13 cellular contexts compared by ENCODE assay signal in the genomic region with DNA sequence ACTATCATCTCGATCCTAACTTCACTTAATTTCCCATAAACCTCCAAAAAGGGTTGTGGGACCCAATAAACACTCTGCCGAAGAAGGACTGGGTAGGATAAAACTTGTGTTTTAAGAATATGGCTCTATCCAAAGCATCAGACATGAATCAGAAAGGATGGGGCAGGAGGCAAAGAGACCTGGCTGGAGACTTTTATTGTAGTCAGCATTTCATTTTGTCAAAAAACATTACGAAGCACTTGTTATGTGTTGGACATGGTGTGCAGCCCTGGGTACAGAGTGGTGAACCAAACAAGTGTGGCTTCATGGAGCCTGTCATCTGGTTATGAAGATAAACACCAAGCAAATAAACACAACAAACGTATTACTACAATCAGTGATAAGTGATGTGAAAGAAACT. TPM values are rescaled to one million over a fixed set of nuclear protein-coding genes. Genes with fewer than 3 reads are reported as not detected.
DNase-seq lines count a peak whose midpoint lies in the region; ATAC-seq and TF ChIP-seq lines count a peak whose summit lies in the region.
"Had no signal": no experiment of that assay in that cellular context is flagged by ENCODE, and none has a peak within 500 bp of the region (broad histone marks: within the 10 kb centered on the region; RNA-seq: fewer than 3 reads in every experiment).

No MANE protein-coding gene starts in this region.

- H3K36me3 ChIP-seq in mesodermal cell (ENCODE audit: control insufficient read depth, insufficient read depth, low read length) (no peaks in the 10 kb centered on the region), vagina (no peaks in the 10 kb centered on the region), WERI-Rb-1 (no peaks in the 10 kb centered on the region)
- H3K36me3 ChIP-seq: prostate gland had no signal

- no peaks in the 10 kb centered on the region for H3K9me3 ChIP-seq in mesodermal cell (ENCODE audit: control insufficient read depth, low read length)
- H3K9me3 ChIP-seq in vagina: no peaks in the 10 kb centered on the region
- H3K9me3 ChIP-seq in WERI-Rb-1 (ENCODE audit: severe bottlenecking): peaks cover 11% of the 10 kb centered on the region
- H3K9me3 ChIP-seq: mucosa of descending colon, prostate gland had no signal

- no peaks in the 10 kb centered on the region for H3K27me3 Mint-ChIP-seq in stimulated activated naive CD8-positive, alpha-beta T cell treated with anti-CD3 and anti-CD28 coated beads, Interleukin-15, Interleukin-2, amounts not matched to agents 100 ng/mL and 50 ng/mL, for 24 hours
- H3K27me3 Mint-ChIP-seq in activated T-cell treated with anti-CD3 and anti-CD28 coated beads, Interleukin-2, amount 50 U/mL, for 72 hours (ENCODE audit: low read depth): no peaks in the 10 kb centered on the region

- peak overlapping the region; percentile 98 for H3K27ac Mint-ChIP-seq in stimulated activated naive CD8-positive, alpha-beta T cell treated with anti-CD3 and anti-CD28 coated beads, Interleukin-15, Interleukin-2, amounts not matched to agents 100 ng/mL and 50 ng/mL, for 24 hours
- H3K27ac Mint-ChIP-seq in activated T-cell treated with anti-CD3 and anti-CD28 coated beads, Interleukin-2, amount 50 U/mL, for 72 hours: peak overlapping the region; percentile 100

- H3K36me3 Mint-ChIP-seq in stimulated activated naive CD8-positive, alpha-beta T cell treated with anti-CD3 and anti-CD28 coated beads, Interleukin-15, Interleukin-2, amounts not matched to agents 100 ng/mL and 50 ng/mL, for 24 hours (ENCODE audit: low read depth): peaks cover 24% of the 10 kb centered on the region
- peaks cover 14 to 22% of the 10 kb centered on the region in 2 donors for H3K36me3 Mint-ChIP-seq in activated T-cell treated with anti-CD3 and anti-CD28 coated beads, Interleukin-2, amount 50 U/mL, for 72 hours (ENCODE audit: insufficient read depth in 2 of 2)

- peaks cover 9% of the 10 kb centered on the region for H3K9me3 Mint-ChIP-seq in stimulated activated naive CD8-positive, alpha-beta T cell treated with anti-CD3 and anti-CD28 coated beads, Interleukin-15, Interleukin-2, amounts not matched to agents 100 ng/mL and 50 ng/mL, for 24 hours
- peaks cover 6 to 8% of the 10 kb centered on the region in 2 donors for H3K9me3 Mint-ChIP-seq in activated T-cell treated with anti-CD3 and anti-CD28 coated beads, Interleukin-2, amount 50 U/mL, for 72 hours

- TF ChIP-seq POLR2A in vagina (IDR thresholded peaks at IDR 0.05): no peak

- H3K4me1 ChIP-seq in mesodermal cell (ENCODE audit: control insufficient read depth, insufficient read depth, low read length, poor library complexity, severe bottlenecking) (peaks cover 15% of the 10 kb centered on the region), vagina (no peaks in the 10 kb centered on the region)
- H3K4me1 ChIP-seq: prostate gland had no signal

- TF ChIP-seq CTCF in vagina (IDR thresholded peaks at IDR 0.05): no peak
- TF ChIP-seq CTCF in WERI-Rb-1 (IDR thresholded peaks at IDR 0.05; ENCODE audit: low read depth, low read length): no peak

- intact Hi-C loops in vagina (cut with DNase I): no loop called here

- H3K4me3 Mint-ChIP-seq in stimulated activated naive CD8-positive, alpha-beta T cell treated with anti-CD3 and anti-CD28 coated beads, Interleukin-15, Interleukin-2, amounts not matched to agents 100 ng/mL and 50 ng/mL, for 24 hours: peak overlapping the region; percentile 70
- peak overlapping the region; percentile 72 to 96 for H3K4me3 Mint-ChIP-seq in activated T-cell treated with anti-CD3 and anti-CD28 coated beads, Interleukin-2, amount 50 U/mL, for 72 hours

- ATAC-seq in stimulated activated naive CD8-positive, alpha-beta T cell treated with anti-CD3 and anti-CD28 coated beads, Interleukin-15, Interleukin-2, amounts not matched to agents 100 U/mL and 50 U/mL, for 24 hours: no peak
- ATAC-seq in activated T-cell treated with anti-CD3 and anti-CD28 coated beads, Interleukin-2, amount 50 U/mL, for 72 hours (replicated peaks in 1 of 2): no peak
- no peak for ATAC-seq in HG03571 (IDR thresholded peaks at IDR 0.05; ENCODE audit: unreplicated experiment)

- 100% methylated on average over 1 of the region's 4 CpGs for whole genome bisulfite sequencing in mesodermal cell (ENCODE audit: insufficient coverage in 2 of 2), 2 experiments

- H3K27ac ChIP-seq in mesodermal cell (ENCODE audit: low read depth, low read length, severe bottlenecking) (peak overlapping the region; percentile 85), vagina (peak overlapping the region; percentile 57), WERI-Rb-1 (no peak overlapping the region)

- no peaks in the 10 kb centered on the region for H3K27me3 ChIP-seq in vagina
- no peaks in the 10 kb centered on the region for H3K27me3 ChIP-seq in WERI-Rb-1 (ENCODE audit: insufficient read depth, low read depth, severe bottlenecking)

- peaks cover 100% of the 10 kb centered on the region for H3K4me1 Mint-ChIP-seq in stimulated activated naive CD8-positive, alpha-beta T cell treated with anti-CD3 and anti-CD28 coated beads, Interleukin-15, Interleukin-2, amounts not matched to agents 100 ng/mL and 50 ng/mL, for 24 hours (ENCODE audit: low read depth)
- peaks cover 99% of the 10 kb centered on the region for H3K4me1 Mint-ChIP-seq in activated T-cell treated with anti-CD3 and anti-CD28 coated beads, Interleukin-2, amount 50 U/mL, for 72 hours (ENCODE audit: low read depth)

- no peak for DNase-seq in stimulated activated naive CD8-positive, alpha-beta T cell treated with anti-CD3 and anti-CD28 coated beads, Interleukin-15, Interleukin-2, amounts not matched to agents 100 U/mL and 50 U/mL, for 24 hours
- peak in 1 of 2 donors; percentile 31 for DNase-seq in activated T-cell treated with anti-CD3 and anti-CD28 coated beads, Interleukin-2, amount 50 U/mL, for 72 hours
- DNase-seq in vagina (ENCODE audit: extremely low spot score in 2 of 2) (no peak), cerebellar nuclear complex (lab: John Stamatoyannopoulos, UW) (no peak), WERI-Rb-1 (no peak)
- DNase-seq: NCI-H1694, NCI-H526 treated with DMSO at 0.1 percent for 48 hours had no signal

- no peak overlapping the region for H3K4me3 ChIP-seq in mesodermal cell (ENCODE audit: extremely low read depth, insufficient read depth, low read length, poor library complexity, severe bottlenecking)
- H3K4me3 ChIP-seq in vagina: no peak overlapping the region
- H3K4me3 ChIP-seq in WERI-Rb-1 (ENCODE audit: low read depth, low read length): no peak overlapping the region
- H3K4me3 ChIP-seq: mucosa of descending colon, prostate gland had no signal

RNA-seq across cellular contexts. Expression of a gene that starts 17.3 kb away (rescaled TPM):
- total RNA-seq in activated T-cell treated with anti-CD3 and anti-CD28 coated beads, Interleukin-2, amount 50 U/mL, for 72 hours: 100 to 1,000 TPM in 1 of 2 donors, 10 to 100 TPM in 1; 79.6 to 123 TPM
- 1.7 TPM for polyA plus RNA-seq in mesodermal cell (2013, experiment 1 of 2)
- 0.76 TPM for polyA plus RNA-seq in mesodermal cell (2013, experiment 2 of 2)
- total RNA-seq in vagina: 29.0 TPM
- total RNA-seq: fibroblast of villous mesenchyme had no signal
